ENCODE assay signal across 8 cellular contexts in genomic region chr22:46072030-46072881, GRCh38.
A peak's percentile ranks its signal among the peaks of the same experiment; 100 is the strongest.
DNase-seq lines count a peak whose midpoint lies in the region; ATAC-seq and TF ChIP-seq lines count a peak whose summit lies in the region.

No MANE protein-coding gene starts in this region.

- WGBS in SK-N-SH (ENCODE audit: low lambda C conversion rate), result 0% methylated on average over 27 of the region's 91 CpGs

- CTCF ChIA-PET in SK-N-SH (lab: Yijun Ruan, JAX) (interaction anchor here (0.9 to 10.7 kb wide), 10 partner anchors 10 to 77 kb away, joined by 3 to 73 read pairs (median 6); no protein-coding TSS in a partner anchor), OCI-LY7 (lab: Charles Lee; ENCODE audit: unreplicated experiment) (no interaction called here)

- H3K9ac ChIP-seq in SK-N-SH, result peak overlapping the region; percentile 100
- H3K9ac ChIP-seq in skeletal muscle tissue (ENCODE audit: low read depth in 1 of 3, low read length in 3 of 3), result peak overlapping the region; percentile 94 to 100 (median 97)

- H2AFZ ChIP-seq in SK-N-SH (ENCODE audit: low read depth) (no peak overlapping the region), OCI-LY7 (ENCODE audit: low read length) (no peak overlapping the region)

- H3K9me2 ChIP-seq in SK-N-SH (no peaks in the 10 kb centered on the region), OCI-LY7 (ENCODE audit: insufficient read depth, low read length) (no peaks in the 10 kb centered on the region)

- H3K27ac ChIP-seq in SK-N-SH (ENCODE audit: low read depth in 2 of 2, low read length in 1 of 2) (peak overlapping the region; percentile 96 to 100), OCI-LY7 (ENCODE audit: low read depth, low read length, poor library complexity, severe bottlenecking) (no peak overlapping the region), skeletal muscle tissue (ENCODE audit: low read depth, low read length) (peak overlapping the region; percentile 96)

- peaks cover 44% of the 10 kb centered on the region for H3F3A ChIP-seq in SK-N-SH (replicated peaks; ENCODE audit: insufficient read depth)

- no peak for DNase-seq in SK-N-SH
- peak; percentile 29 for DNase-seq in OCI-LY7 (ENCODE audit: low spot score)
- DNase-seq in amniotic epithelial cell (ENCODE audit: low read depth), result peak; percentile 44
- DNase-seq in NCI-H2227 (lab: John Stamatoyannopoulos, UW; ENCODE audit: unreplicated experiment), result no peak
- DNase-seq in NCI-H82 treated with DMSO at 0.1 percent for 48 hours (lab: John Stamatoyannopoulos, UW; ENCODE audit: unreplicated experiment), result no peak

- TF ChIP-seq EP300 in SK-N-SH (IDR thresholded peaks at IDR 0.05; ENCODE audit: borderline replicate concordance in 1 of 2, low read depth in 1 of 2, low read length in 1 of 2), result no peak

- peak overlapping the region; percentile 90 to 92 for H3K4me3 ChIP-seq in SK-N-SH (ENCODE audit: low read depth in 2 of 2, low read length in 1 of 2)
- peak overlapping the region; percentile 66 for H3K4me3 ChIP-seq in OCI-LY7 (ENCODE audit: low read depth, low read length, poor library complexity, severe bottlenecking)
- peak overlapping the region; percentile 72 for H3K4me3 ChIP-seq in iPS-11a (ENCODE audit: low read depth, low read length)
- peak overlapping the region; percentile 95 to 97 (median 95) for H3K4me3 ChIP-seq in skeletal muscle tissue (ENCODE audit: low read length in 3 of 3)

- H3K4me1 ChIP-seq in SK-N-SH (ENCODE audit: control insufficient read depth in 1 of 2, insufficient read depth in 2 of 2, low read depth in 1 of 2, low read length in 1 of 2) (peaks cover 6 to 34% of the 10 kb centered on the region in 2 experiments; a peak in 3 of 4 replicates), OCI-LY7 (ENCODE audit: insufficient read depth, low read length, poor library complexity, severe bottlenecking) (peaks cover 33% of the 10 kb centered on the region), skeletal muscle tissue (ENCODE audit: control insufficient read depth in 3 of 3, insufficient read depth in 3 of 3, low read length in 3 of 3) (peaks cover 55 to 72% (median 57%) of the 10 kb centered on the region in 3 donors)

- H3K9me3 ChIP-seq in SK-N-SH (no peaks in the 10 kb centered on the region), OCI-LY7 (ENCODE audit: low read length) (no peaks in the 10 kb centered on the region), skeletal muscle tissue (ENCODE audit: control insufficient read depth in 3 of 3, low read length in 3 of 3) (no peaks in the 10 kb centered on the region)

- H3K4me2 ChIP-seq in SK-N-SH, result peak overlapping the region; percentile 99
- peak overlapping the region; percentile 60 for H3K4me2 ChIP-seq in OCI-LY7 (ENCODE audit: low read length)

- peaks cover 50% of the 10 kb centered on the region for H4K20me1 ChIP-seq in SK-N-SH (ENCODE audit: insufficient read depth)
- no peaks in the 10 kb centered on the region for H4K20me1 ChIP-seq in OCI-LY7 (ENCODE audit: insufficient read depth, low read length)

- no TSS peak for BruUV-seq in OCI-LY7 (replicated peaks; lab: Mats Ljungman, UMichigan)

- ATAC-seq in SK-N-SH treated with all-trans-retinoic acid at 6 μM for 48 hours, result no peak

- no peak for TF ChIP-seq CTCF in SK-N-SH (IDR thresholded peaks at IDR 0.05)
- TF ChIP-seq CTCF in OCI-LY7 (conservative IDR thresholded peaks at IDR 0.05; ENCODE audit: low read length), result no peak

- no peak for TF ChIP-seq RAD21 in SK-N-SH (IDR thresholded peaks at IDR 0.05; ENCODE audit: low read length)

- H3K79me2 ChIP-seq in SK-N-SH (ENCODE audit: insufficient read depth) (peaks cover 89% of the 10 kb centered on the region), OCI-LY7 (ENCODE audit: insufficient read depth, low read depth, low read length) (no peaks in the 10 kb centered on the region)

- intact Hi-C loops in OCI-LY7 (cut with micrococcal nuclease; ENCODE audit: unreplicated experiment), result loop anchor here (10.0 kb wide), 1 partner anchor 57 kb away; no protein-coding TSS in a partner anchor

- POLR2A ChIA-PET in SK-N-SH (lab: Yijun Ruan, JAX), result interaction anchor here (0.6 to 7.6 kb wide), 10 partner anchors 8 to 75 kb away, joined by 3 to 83 read pairs (median 10); no protein-coding TSS in a partner anchor
- POLR2A ChIA-PET in OCI-LY7 (lab: Charles Lee), result interaction anchor here (0.6 kb wide), 2 partner anchors 15 to 952 kb away, joined by 3 read pairs; no protein-coding TSS in a partner anchor

- no peaks in the 10 kb centered on the region for H3K27me3 ChIP-seq in SK-N-SH (ENCODE audit: insufficient read depth)
- no peaks in the 10 kb centered on the region for H3K27me3 ChIP-seq in skeletal muscle tissue (ENCODE audit: control insufficient read depth in 3 of 3, insufficient read depth in 3 of 3, low read length in 3 of 3)

- H3K36me3 ChIP-seq in SK-N-SH (replicated peaks in 1 of 2; ENCODE audit: control insufficient read depth in 1 of 2, insufficient read depth in 2 of 2, low read length in 1 of 2) (peaks cover 43 to 45% of the 10 kb centered on the region in 2 experiments), OCI-LY7 (ENCODE audit: insufficient read depth, low read length) (no peaks in the 10 kb centered on the region), skeletal muscle tissue (ENCODE audit: control insufficient read depth in 3 of 3, insufficient read depth in 3 of 3, low read length in 3 of 3) (peaks cover 0 to 26% (median 2%) of the 10 kb centered on the region in 3 donors)

TF ChIP-seq in SK-N-SH, 30 proteins besides CTCF, POLR2A, EP300 and RAD21:
- TF ChIP-seq ZBTB33 (IDR thresholded peaks at IDR 0.05; ENCODE audit: borderline replicate concordance, low read depth) (no peak), TAF1 (IDR thresholded peaks at IDR 0.05; ENCODE audit: borderline replicate concordance, low read depth, low read length) (0 out of 2 replicates have a peak, but pooled peaks have one; percentile 37), TEAD4 (IDR thresholded peaks at IDR 0.05; ENCODE audit: borderline replicate concordance, insufficient read depth) (no peak)

TF ChIP-seq in SK-N-SH treated with all-trans-retinoic acid at 6 μM for 48 hours, 23 proteins besides CTCF, POLR2A, EP300 and RAD21:
- TF ChIP-seq CSDC2 (CRISPR knock-in tag; IDR thresholded peaks at IDR 0.05) (no peak), CREB5 (CRISPR knock-in tag; IDR thresholded peaks at IDR 0.05; ENCODE audit: low read depth) (no peak), ZNF70 (CRISPR knock-in tag; IDR thresholded peaks at IDR 0.05) (no peak), CSRNP3 (CRISPR knock-in tag; IDR thresholded peaks at IDR 0.05) (no peak), PPARA (CRISPR knock-in tag; IDR thresholded peaks at IDR 0.05; ENCODE audit: borderline replicate concordance) (no peak), TOX (CRISPR knock-in tag; IDR thresholded peaks at IDR 0.05; ENCODE audit: borderline replicate concordance) (no peak)

Comparison
In these comparisons a context has a peak if more than half of its experiments do, and no peak if none do; other contexts are left out.
1. DNase-seq: peak in OCI-LY7 (single experiment) and amniotic epithelial cell (single experiment); none in SK-N-SH (single experiment), NCI-H2227 (single experiment) and NCI-H82 treated with DMSO at 0.1 percent for 48 hours (single experiment).
2. Peak in every context shown above with its lines, with median percentiles within 50 percentile points of each other: H3K4me3 ChIP-seq.